In genomic region chr12:126509587-126509986, GRCh38 we compare ENCODE assay signal across 26 cellular contexts.
"Had no signal": no experiment of that assay in that cellular context is flagged by ENCODE, and none has a peak within 500 bp of the region (broad histone marks: within the 10 kb centered on the region; RNA-seq: fewer than 3 reads in every experiment).

No MANE protein-coding gene starts in this region.

- H3K4me3 ChIP-seq: cardiac muscle cell, SJSA1 had no signal

- H3K27ac ChIP-seq: cardiac muscle cell, SJSA1 had no signal

- H3K36me3 ChIP-seq: cardiac muscle cell, SJSA1 had no signal

- ATAC-seq: activated CD8-positive, alpha-beta T cell treated with anti-CD3 and anti-CD28 coated beads for 36 hours; activated T-cell treated with anti-CD3 and anti-CD28 coated beads, Interleukin-2, amount 50 U/mL, for 72 hours; activated T-helper 17 cell treated with anti-CD3 and anti-CD28 coated beads, Interleukin-2, amount 50 U/mL, for 72 hours had no signal

- H3K4me2 ChIP-seq: SK-N-SH had no signal

- H3K4me1 ChIP-seq: SJSA1 had no signal

- DNase-seq: activated CD4-positive, alpha-beta T cell treated with anti-CD3 and anti-CD28 coated beads, Interleukin-2, amount 10 ng/mL, durations not matched to agents 24 days and 14 days; activated CD4-positive, alpha-beta T cell treated with anti-CD3 and anti-CD28 coated beads, Interleukin-2, amount 50 U/mL, for 4 hours; activated CD8-positive, alpha-beta T cell treated with anti-CD3 and anti-CD28 coated beads for 36 hours; activated effector memory CD4-positive, alpha-beta T cell treated with anti-CD3 and anti-CD28 coated beads, Interleukin-2, amount 50 U/mL, for 16 hours; activated naive CD4-positive, alpha-beta T cell; activated naive CD4-positive, alpha-beta T cell treated with anti-CD3 and anti-CD28 coated beads, Interleukin-2, amount 50 U/mL, for 16 hours; activated naive CD8-positive, alpha-beta T cell treated with anti-CD3 and anti-CD28 coated beads for 36 hours; activated T-cell treated with anti-CD3 and anti-CD28 coated beads, Interleukin-2, amount 50 U/mL, for 1 hour; activated T-cell treated with anti-CD3 and anti-CD28 coated beads, Interleukin-2, amount 50 U/mL, for 72 hours; amniotic stem cell; aorta; Karpas-422; KBM-7; NCI-H1105; NCI-H1417 treated with DMSO at 0.1 percent for 48 hours; NCI-H187 treated with DMSO at 0.1 percent for 48 hours; NCI-H2081 treated with DMSO at 0.1 percent for 48 hours; NCI-H226; NCI-H446 treated with DMSO at 0.1 percent for 48 hours; NCI-H524; NK-92 treated with Interleukin-12 subunit alpha and Interleukin-12 subunit beta, amount 100 ng/mL, for 24 hours; SHP77 treated with DMSO at 0.1 percent for 48 hours; SK-N-SH had no signal

- H3K27me3 ChIP-seq: cardiac muscle cell, SJSA1 had no signal

- H3K9ac ChIP-seq: SK-N-SH had no signal
